Comparison of ENCODE assay signal across 17 cellular contexts in the genomic region with DNA sequence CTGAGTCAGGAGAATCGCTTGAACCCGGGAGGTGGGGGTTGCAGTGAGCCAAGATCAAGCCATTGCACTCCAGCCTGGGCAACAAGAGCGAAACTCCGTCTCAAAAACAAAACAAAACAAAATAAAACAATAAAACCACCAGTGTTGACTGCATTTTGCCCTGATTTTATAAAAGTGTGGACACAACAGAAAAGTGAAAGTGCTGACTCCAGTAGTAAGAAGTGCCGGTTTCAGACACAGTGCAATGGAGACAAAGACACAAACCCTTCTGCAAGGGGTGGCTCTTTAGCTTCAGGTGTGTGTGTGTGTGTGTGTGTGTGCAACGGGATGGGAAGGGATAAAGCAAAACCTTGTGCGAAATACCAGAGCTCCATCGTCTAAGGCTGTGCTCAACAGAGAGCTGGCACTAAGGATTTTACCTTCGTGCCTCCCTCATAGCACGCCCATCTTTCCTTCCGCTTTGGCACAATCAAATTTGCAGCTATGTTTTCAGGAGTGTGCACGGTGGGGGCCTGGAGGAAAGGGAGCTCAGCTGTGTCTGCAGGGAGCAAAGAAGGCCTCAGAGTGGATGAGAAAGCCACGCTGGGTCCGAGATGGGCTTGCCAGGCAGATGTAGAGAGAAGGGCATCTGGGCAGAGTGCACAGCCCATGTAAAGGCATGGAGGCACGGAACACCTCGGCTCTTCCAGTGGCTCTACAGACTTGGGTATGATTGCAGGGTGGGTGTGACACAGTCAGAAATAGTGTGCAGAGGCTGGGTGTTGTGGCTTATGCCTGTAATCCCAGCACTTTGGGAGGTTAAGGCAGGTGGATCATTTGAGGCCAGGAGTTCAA. TPM values are rescaled to one million over a fixed set of nuclear protein-coding genes. Genes with fewer than 3 reads are reported as not detected.
DNase-seq lines count a peak whose midpoint lies in the region; ATAC-seq and TF ChIP-seq lines count a peak whose summit lies in the region.
"Had no signal": no experiment of that assay in that cellular context is flagged by ENCODE, and none has a peak within 500 bp of the region (broad histone marks: within the 10 kb centered on the region; RNA-seq: fewer than 3 reads in every experiment).

No MANE protein-coding gene starts in this region.

- no peaks in the 10 kb centered on the region for H3K9me3 Mint-ChIP-seq in WTC11
- H3K9me3 Mint-ChIP-seq: activated T-cell treated with anti-CD3 and anti-CD28 coated beads, Interleukin-2, amount 50 U/mL, for 72 hours; HFFc6; naive thymus-derived CD8-positive, alpha-beta T cell had no signal

- POLR2A ChIA-PET in WTC11 (lab: Charles Lee): no interaction called here

- no peaks in the 10 kb centered on the region for H3K36me3 Mint-ChIP-seq in WTC11
- H3K36me3 Mint-ChIP-seq: naive thymus-derived CD8-positive, alpha-beta T cell had no signal

- 0 out of 22 replicates have a peak, but pooled peaks cover 0 to 5% (median 0%) of the 10 kb centered on the region in 11 experiments for H3K9me3 ChIP-seq in BLaER1 treated with 17β-estradiol and CSF1 and Interleukin-3, amounts not matched to agents 10 nM and 100 nM (replicated peaks in 1 of 11)
- H3K9me3 ChIP-seq in right atrium auricular region: no peaks in the 10 kb centered on the region
- H3K9me3 ChIP-seq: tibial nerve had no signal

- CTCF ChIA-PET in WTC11 (lab: Charles Lee): interaction anchor here (0.7 to 7.2 kb wide), 3 partner anchors 11 to 14 kb away, joined by 4 to 45 read pairs (median 43); partner anchors contain the start of gene MXRA7

- TF ChIP-seq CTCF in WTC11 (IDR thresholded peaks at IDR 0.05): no peak
- TF ChIP-seq CTCF in right atrium auricular region (IDR thresholded peaks at IDR 0.05): no peak

- no peaks in the 10 kb centered on the region for H3K27me3 Mint-ChIP-seq in WTC11 (ENCODE audit: low read depth)
- H3K27me3 Mint-ChIP-seq: naive thymus-derived CD8-positive, alpha-beta T cell had no signal

- H3K4me3 ChIP-seq in BLaER1 treated with 17β-estradiol and CSF1 and Interleukin-3, amounts not matched to agents 10 nM and 100 nM: no peak overlapping the region
- no peak overlapping the region for H3K4me3 ChIP-seq in right atrium auricular region
- peak overlapping the region; percentile 33 for H3K4me3 ChIP-seq in rectal smooth muscle tissue (ENCODE audit: low read length)
- H3K4me3 ChIP-seq: tibial nerve had no signal

- peak overlapping the region in 3 of 11 experiments; percentile 10 to 92 (median 79); a peak in 4 of 22 replicates for H3K9ac ChIP-seq in BLaER1 treated with 17β-estradiol and CSF1 and Interleukin-3, amounts not matched to agents 10 nM and 100 nM
- peak overlapping the region; percentile 21 for H3K9ac ChIP-seq in rectal smooth muscle tissue (ENCODE audit: low read length)

- H3K4me3 Mint-ChIP-seq in WTC11: no peak overlapping the region
- H3K4me3 Mint-ChIP-seq: activated T-cell treated with anti-CD3 and anti-CD28 coated beads, Interleukin-2, amount 50 U/mL, for 72 hours; HFFc6; naive thymus-derived CD8-positive, alpha-beta T cell had no signal

- ATAC-seq in WTC11 (no peak), GM19328 (IDR thresholded peaks at IDR 0.05; ENCODE audit: unreplicated experiment) (no peak), GM21528 (IDR thresholded peaks at IDR 0.05; ENCODE audit: low FRiP score, unreplicated experiment) (no peak)
- ATAC-seq: activated T-cell treated with anti-CD3 and anti-CD28 coated beads, Interleukin-2, amount 50 U/mL, for 72 hours; naive thymus-derived CD8-positive, alpha-beta T cell; PC-3 had no signal

- peaks cover 34% of the 10 kb centered on the region for H3K4me1 Mint-ChIP-seq in WTC11

- DNase-seq in WTC11 (ENCODE audit: low spot score) (no peak), right atrium auricular region (ENCODE audit: low spot score) (no peak), hippocampal formation (lab: John Stamatoyannopoulos, UW) (no peak)
- DNase-seq in activated naive CD4-positive, alpha-beta T cell (lab: John Stamatoyannopoulos, UW): no peak
- DNase-seq: activated T-cell treated with anti-CD3 and anti-CD28 coated beads, Interleukin-2, amount 50 U/mL, for 72 hours; amygdala; HFFc6; islet precursor cell; naive thymus-derived CD8-positive, alpha-beta T cell; NCI-H1092 treated with DMSO at 0.1 percent for 48 hours; NCI-H345; PC-3 had no signal

- H3K36me3 ChIP-seq in BLaER1 treated with 17β-estradiol and CSF1 and Interleukin-3, amounts not matched to agents 10 nM and 100 nM: 0 out of 22 replicates have a peak, but pooled peaks cover 0 to 4% (median 0%) of the 10 kb centered on the region in 11 experiments
- H3K36me3 ChIP-seq in right atrium auricular region (no peaks in the 10 kb centered on the region), rectal smooth muscle tissue (ENCODE audit: control insufficient read depth, insufficient read depth, low read length) (no peaks in the 10 kb centered on the region)
- H3K36me3 ChIP-seq: tibial nerve had no signal

- H4K20me1 ChIP-seq in BLaER1 treated with 17β-estradiol and CSF1 and Interleukin-3, amounts not matched to agents 10 nM and 100 nM: no peaks in the 10 kb centered on the region; a peak in 1 of 22 replicates

- 0 out of 2 replicates have a peak overlapping the region, but pooled peaks have one; percentile 23 for H3K27ac Mint-ChIP-seq in WTC11
- H3K27ac Mint-ChIP-seq: activated T-cell treated with anti-CD3 and anti-CD28 coated beads, Interleukin-2, amount 50 U/mL, for 72 hours; HFFc6 had no signal

- no peaks in the 10 kb centered on the region for H3K27me3 ChIP-seq in BLaER1 treated with 17β-estradiol and CSF1 and Interleukin-3, amounts not matched to agents 10 nM and 100 nM
- H3K27me3 ChIP-seq in right atrium auricular region (no peaks in the 10 kb centered on the region), rectal smooth muscle tissue (ENCODE audit: control insufficient read depth, insufficient read depth, low read length) (no peaks in the 10 kb centered on the region)
- H3K27me3 ChIP-seq: tibial nerve had no signal

- H3K4me1 ChIP-seq in BLaER1 treated with 17β-estradiol and CSF1 and Interleukin-3, amounts not matched to agents 10 nM and 100 nM: peaks cover 76 to 95% (median 85%) of the 10 kb centered on the region in 10 experiments
- H3K4me1 ChIP-seq in right atrium auricular region (peaks cover 0 to 100% of the 10 kb centered on the region in 2 donors), rectal smooth muscle tissue (ENCODE audit: control insufficient read depth, insufficient read depth, low read length) (peaks cover 53% of the 10 kb centered on the region)

- H3K27ac ChIP-seq in BLaER1 treated with 17β-estradiol and CSF1 and Interleukin-3, amounts not matched to agents 10 nM and 100 nM: peak overlapping the region in 8 of 11 experiments; percentile 73 to 98 (median 90); a peak in 12 of 22 replicates
- H3K27ac ChIP-seq in right atrium auricular region (peak overlapping the region; percentile 93 to 98), rectal smooth muscle tissue (ENCODE audit: low read depth, low read length) (peak overlapping the region; percentile 77)

- peak overlapping the region; percentile 71 to 100 (median 95) for H3K4me2 ChIP-seq in BLaER1 treated with 17β-estradiol and CSF1 and Interleukin-3, amounts not matched to agents 10 nM and 100 nM

TF ChIP-seq in WTC11, 78 proteins besides CTCF, POLR2A, EP300 and RAD21 (continues in another document):
- TF ChIP-seq PRDM15 (CRISPR knock-in tag; IDR thresholded peaks at IDR 0.05) (no peak), ELF4 (CRISPR knock-in tag; IDR thresholded peaks at IDR 0.05; ENCODE audit: low read depth) (no peak), CREM (CRISPR knock-in tag; IDR thresholded peaks at IDR 0.05) (no peak), NR3C1 (CRISPR knock-in tag; conservative IDR thresholded peaks at IDR 0.05; ENCODE audit: low read depth) (no peak), RORB (CRISPR knock-in tag; IDR thresholded peaks at IDR 0.05) (no peak)

RNA-seq across cellular contexts. Expression of gene MXRA7, which starts 15.5 kb away (rescaled TPM):
- total RNA-seq in WTC11 (2021) (46.5 to 53.7 TPM (median 48.2 TPM) in 3 replicates), right atrium auricular region (100 to 1,000 TPM; 440 to 644 TPM)

RNA-seq across cellular contexts. Expression of gene JMJD6, which starts 31.1 kb away (rescaled TPM):
- 20.3 to 23.8 TPM (median 21.6 TPM) in 3 replicates for total RNA-seq in WTC11 (2021)
- 10 to 100 TPM; 35.0 to 37.4 TPM for total RNA-seq in right atrium auricular region

RNA-seq across cellular contexts. Expression of gene METTL23, which starts 31.4 kb away (rescaled TPM):
- total RNA-seq in WTC11 (2021) (43.3 to 48.5 TPM (median 48.3 TPM) in 3 replicates), right atrium auricular region (10 to 100 TPM; 22.6 to 26.8 TPM)

RNA-seq across cellular contexts. Expression of gene SRSF2, which starts 41.9 kb away (rescaled TPM):
- total RNA-seq in WTC11 (2021) (355 to 410 TPM (median 407 TPM) in 3 replicates), right atrium auricular region (100 to 1,000 TPM in 1 of 2 donors, 10 to 100 TPM in 1; 78.3 to 135 TPM)

RNA-seq across cellular contexts. Expression of gene MFSD11, which starts 42.6 kb away (rescaled TPM):
- 16.6 to 26.4 TPM (median 24.1 TPM) in 3 replicates for total RNA-seq in WTC11 (2021)
- 10 to 100 TPM; 24.8 to 29.3 TPM for total RNA-seq in right atrium auricular region
